14 cellular contexts compared by ENCODE assay signal in genomic region chr16:87056083-87056482, GRCh38.
DNase-seq lines count a peak whose midpoint lies in the region; ATAC-seq, FAIRE-seq and TF ChIP-seq lines count a peak whose summit lies in the region.
"Had no signal": no experiment of that assay in that cellular context is flagged by ENCODE, and none has a peak within 500 bp of the region (broad histone marks: within the 10 kb centered on the region; RNA-seq: fewer than 3 reads in every experiment).

No MANE protein-coding gene starts in this region.

- no peak overlapping the region for H2AFZ ChIP-seq in GM12878 (ENCODE audit: control insufficient read depth, low read depth, low read length)
- H2AFZ ChIP-seq in smooth muscle cell (ENCODE audit: low read depth): no peak overlapping the region

- no peaks in the 10 kb centered on the region for H3K36me3 Mint-ChIP-seq in type B pancreatic cell

- in situ Hi-C loops in GM12878 (cut with MboI): no loop called here

- H3K9ac ChIP-seq in GM12878 (ENCODE audit: control insufficient read depth, insufficient read depth, low read length): no peak overlapping the region
- no peak overlapping the region for H3K9ac ChIP-seq in smooth muscle cell (ENCODE audit: low read depth)

- no peak overlapping the region for H3K4me3 Mint-ChIP-seq in type B pancreatic cell
- H3K4me3 Mint-ChIP-seq: activated CD4-positive, alpha-beta memory T cell treated with anti-CD3 and anti-CD28 coated beads, Interleukin-2, amount 10 ng/mL, durations not matched to agents 7 days and 5 days had no signal

- no peak overlapping the region for H3K27ac Mint-ChIP-seq in type B pancreatic cell
- H3K27ac Mint-ChIP-seq: activated CD4-positive, alpha-beta memory T cell treated with anti-CD3 and anti-CD28 coated beads, Interleukin-2, amount 10 ng/mL, durations not matched to agents 7 days and 5 days had no signal

- H3K9me3 Mint-ChIP-seq in type B pancreatic cell: peaks cover 5% of the 10 kb centered on the region
- H3K9me3 Mint-ChIP-seq: activated CD4-positive, alpha-beta memory T cell treated with anti-CD3 and anti-CD28 coated beads, Interleukin-2, amount 10 ng/mL, durations not matched to agents 7 days and 5 days had no signal

- no peak overlapping the region for H3K4me3 ChIP-seq in GM12878
- no peak overlapping the region for H3K4me3 ChIP-seq in heart left ventricle
- no peak overlapping the region for H3K4me3 ChIP-seq in smooth muscle cell
- H3K4me3 ChIP-seq in esophagus muscularis mucosa: no peak overlapping the region
- H3K4me3 ChIP-seq: skin epidermis, thoracic aorta had no signal

- H3K4me1 Mint-ChIP-seq in type B pancreatic cell (ENCODE audit: unreplicated experiment): peaks cover 22% of the 10 kb centered on the region
- H3K4me1 Mint-ChIP-seq: activated CD4-positive, alpha-beta memory T cell treated with anti-CD3 and anti-CD28 coated beads, Interleukin-2, amount 10 ng/mL, durations not matched to agents 7 days and 5 days had no signal

- no peak overlapping the region for H3K4me2 ChIP-seq in GM12878 (ENCODE audit: control insufficient read depth, insufficient read depth)
- H3K4me2 ChIP-seq in smooth muscle cell: no peak overlapping the region

- no peak for TF ChIP-seq CTCF in GM12878 (IDR thresholded peaks at IDR 0.05 in 2 of 3, conservative IDR thresholded peaks at IDR 0.05 in 1 of 3; ENCODE audit: control insufficient read depth in 2 of 3, extremely low read depth in 1 of 3, insufficient read depth in 1 of 3, low read depth in 3 of 3, low read length in 3 of 3)
- TF ChIP-seq CTCF in heart left ventricle (IDR thresholded peaks at IDR 0.05): peak in 7 of 12 donors; percentile 10 to 42 (median 25)
- TF ChIP-seq CTCF in smooth muscle cell (IDR thresholded peaks at IDR 0.05; ENCODE audit: borderline replicate concordance, insufficient read depth, poor library complexity, severe bottlenecking): peak; percentile 11
- TF ChIP-seq CTCF in esophagus muscularis mucosa (IDR thresholded peaks at IDR 0.05): no peak
- TF ChIP-seq CTCF in type B pancreatic cell (conservative IDR thresholded peaks at IDR 0.05): no peak

- TF ChIP-seq POLR2A in GM12878 (IDR thresholded peaks at IDR 0.05; ENCODE audit: low read depth, low read length) (no peak), heart left ventricle (IDR thresholded peaks at IDR 0.05) (no peak), esophagus muscularis mucosa (IDR thresholded peaks at IDR 0.05; ENCODE audit: low read depth) (no peak)

- DNase-seq in Right ventricle myocardium inferior (ENCODE audit: missing footprints) (no peak), left cardiac atrium (no peak), GM12878 (ENCODE audit: low read depth, low spot score) (no peak), heart left ventricle (no peak), smooth muscle cell (lab: John Stamatoyannopoulos, UW; ENCODE audit: unreplicated experiment) (no peak), esophagus muscularis mucosa (ENCODE audit: extremely low spot score) (no peak), type B pancreatic cell (ENCODE audit: extremely low spot score, unreplicated experiment) (no peak), T-helper 9 cell (no peak)
- DNase-seq: activated CD4-positive, alpha-beta memory T cell treated with anti-CD3 and anti-CD28 coated beads, Interleukin-2, amount 10 ng/mL, durations not matched to agents 7 days and 5 days; activated naive CD4-positive, alpha-beta T cell treated with anti-CD3 and anti-CD28 coated beads, Interleukin-2, amount 50 U/mL, for 16 hours; NCI-H2107 had no signal

- H3K27ac ChIP-seq in GM12878 (ENCODE audit: control insufficient read depth, insufficient read depth) (no peak overlapping the region), heart left ventricle (no peak overlapping the region), smooth muscle cell (ENCODE audit: low read depth) (no peak overlapping the region), esophagus muscularis mucosa (replicated peaks in 1 of 4) (no peak overlapping the region)
- H3K27ac ChIP-seq: skin epidermis, thoracic aorta had no signal

- no peaks in the 10 kb centered on the region for H3K36me3 ChIP-seq in GM12878 (ENCODE audit: control insufficient read depth in 2 of 2, insufficient read depth in 2 of 2, low read length in 1 of 2)
- H3K36me3 ChIP-seq in heart left ventricle: no peaks in the 10 kb centered on the region
- no peaks in the 10 kb centered on the region for H3K36me3 ChIP-seq in smooth muscle cell (ENCODE audit: low read depth)
- H3K36me3 ChIP-seq in esophagus muscularis mucosa: no peaks in the 10 kb centered on the region
- H3K36me3 ChIP-seq: thoracic aorta had no signal

- no TSS peak for BruUV-seq in GM12878 (replicated peaks; lab: Mats Ljungman, UMichigan)

- 56% methylated on average over 4 of the region's 4 CpGs for WGBS in GM12878 (ENCODE audit: insufficient coverage, insufficient replicate concordance, low lambda C conversion rate, missing lambda C conversion rate)
- WGBS in heart left ventricle, 4 donors: 68 to 81% (median 75%) methylated on average over 3 to 4 of the region's 4 CpGs
- WGBS in smooth muscle cell (ENCODE audit: low lambda C conversion rate): 92% methylated on average over 4 of the region's 4 CpGs
- 83% methylated on average over 4 of the region's 4 CpGs for WGBS in esophagus muscularis mucosa

- ATAC-seq in Right ventricle myocardium inferior (peak; percentile 48), left cardiac atrium (no peak), GM12878 (no peak), heart left ventricle (peak; percentile 18 to 59 (median 38))

- TF ChIP-seq RAD21 in GM12878 (IDR thresholded peaks at IDR 0.05; ENCODE audit: insufficient read depth, low read depth, low read length): no peak

- POLR2A ChIA-PET in GM12878 (lab: Charles Lee): no interaction called here

- H4K20me1 ChIP-seq in GM12878 (ENCODE audit: control insufficient read depth, insufficient read depth) (no peaks in the 10 kb centered on the region), smooth muscle cell (ENCODE audit: low read depth) (no peaks in the 10 kb centered on the region)

- RAD21 ChIA-PET in GM12878 (lab: Charles Lee; ENCODE audit: unreplicated experiment): interaction anchor here (0.7 kb wide), 1 partner anchor 105 kb away, joined by 3 read pairs; no protein-coding TSS in a partner anchor

- CTCF ChIA-PET in GM12878 (lab: Yijun Ruan, JAX): no interaction called here

- intact Hi-C loops in Right ventricle myocardium inferior (cut with DNase I): no loop called here
- intact Hi-C loops in left cardiac atrium (cut with DNase I): loop anchor here in 1 of 2 donors (5.0 kb wide), 1 partner anchor 494 kb away; no protein-coding TSS in a partner anchor
- intact Hi-C loops in GM12878 (cut with micrococcal nuclease; ENCODE audit: unreplicated experiment): no loop called here
- intact Hi-C loops in heart left ventricle (cut with DNase I): loop anchor here in 4 of 10 donors (5.0 to 10.0 kb wide), 4 partner anchors 221 to 484 kb away; partner anchors contain the start of gene FOXL1 (in 1 of the 4)
- intact Hi-C loops in esophagus muscularis mucosa (cut with DNase I): no loop called here

- no peaks in the 10 kb centered on the region for H3K9me3 ChIP-seq in GM12878 (replicated peaks; ENCODE audit: control insufficient read depth, insufficient read depth, low read length)
- H3K9me3 ChIP-seq in heart left ventricle: peaks cover 0 to 10% (median 3%) of the 10 kb centered on the region in 12 donors
- no peaks in the 10 kb centered on the region for H3K9me3 ChIP-seq in smooth muscle cell (replicated peaks; ENCODE audit: low read depth)
- H3K9me3 ChIP-seq in esophagus muscularis mucosa: peaks cover 0 to 12% (median 9%) of the 10 kb centered on the region in 4 donors
- H3K9me3 ChIP-seq: thoracic aorta had no signal

- no peak for FAIRE-seq in GM12878 (lab: Jason Lieb, UNC)
- FAIRE-seq: A204.1 had no signal

- H3K4me1 ChIP-seq in GM12878 (ENCODE audit: control insufficient read depth, insufficient read depth, low read length) (no peaks in the 10 kb centered on the region), heart left ventricle (peaks cover 0 to 3% (median 0%) of the 10 kb centered on the region in 12 donors), smooth muscle cell (ENCODE audit: low read depth) (no peaks in the 10 kb centered on the region), esophagus muscularis mucosa (no peaks in the 10 kb centered on the region)

- SMC1A ChIA-PET in GM12878 (lab: Charles Lee; ENCODE audit: uncharacterized antibody, unreplicated experiment): interaction anchor here (0.6 kb wide), 1 partner anchor 211 kb away, joined by 3 read pairs; no protein-coding TSS in a partner anchor

- no peaks in the 10 kb centered on the region for H3F3A ChIP-seq in smooth muscle cell (ENCODE audit: low read depth)

- TF ChIP-seq EP300 in GM12878 (IDR thresholded peaks at IDR 0.05; ENCODE audit: borderline replicate concordance in 1 of 2, control insufficient read depth in 1 of 2, low read depth in 2 of 2, low read length in 2 of 2) (no peak), esophagus muscularis mucosa (IDR thresholded peaks at IDR 0.05) (no peak)

- H3K79me2 ChIP-seq in GM12878 (ENCODE audit: control insufficient read depth, insufficient read depth, low read length) (no peaks in the 10 kb centered on the region), smooth muscle cell (ENCODE audit: low read depth) (no peaks in the 10 kb centered on the region)

- H3K27me3 ChIP-seq in GM12878 (replicated peaks in 1 of 2; ENCODE audit: control insufficient read depth in 2 of 2, insufficient read depth in 2 of 2, low read length in 1 of 2) (no peaks in the 10 kb centered on the region), heart left ventricle (peaks cover 0 to 12% (median 0%) of the 10 kb centered on the region in 9 donors), smooth muscle cell (ENCODE audit: low read depth) (no peaks in the 10 kb centered on the region), esophagus muscularis mucosa (peaks cover 0 to 88% (median 6%) of the 10 kb centered on the region in 4 donors)

- peaks cover 47% of the 10 kb centered on the region for H3K27me3 Mint-ChIP-seq in type B pancreatic cell

TF ChIP-seq in GM12878, 131 proteins besides CTCF, POLR2A, EP300 and RAD21:
- TF ChIP-seq HDGF (IDR thresholded peaks at IDR 0.05) (no peak), ATF3 (IDR thresholded peaks at IDR 0.05; ENCODE audit: borderline replicate concordance, extremely low read depth, low read depth, low read length) (no peak), BCL3 (IDR thresholded peaks at IDR 0.05; ENCODE audit: borderline replicate concordance, insufficient read depth, low read depth, low read length, poor library complexity, severe bottlenecking) (peak; percentile 39)

Comparison
In these comparisons a context has a peak if more than half of its experiments do, and no peak if none do; other contexts are left out.
1. ATAC-seq: peak in Right ventricle myocardium inferior (single experiment) and heart left ventricle (4 of 4); none in left cardiac atrium (0 of 2) and GM12878 (single experiment).
2. CTCF ChIP-seq: peak in heart left ventricle (7 of 12) and smooth muscle cell (single experiment); none in GM12878 (0 of 3), esophagus muscularis mucosa (0 of 3) and type B pancreatic cell (single experiment).